1 cellular context compared by ENCODE assay signal in the genomic region with DNA sequence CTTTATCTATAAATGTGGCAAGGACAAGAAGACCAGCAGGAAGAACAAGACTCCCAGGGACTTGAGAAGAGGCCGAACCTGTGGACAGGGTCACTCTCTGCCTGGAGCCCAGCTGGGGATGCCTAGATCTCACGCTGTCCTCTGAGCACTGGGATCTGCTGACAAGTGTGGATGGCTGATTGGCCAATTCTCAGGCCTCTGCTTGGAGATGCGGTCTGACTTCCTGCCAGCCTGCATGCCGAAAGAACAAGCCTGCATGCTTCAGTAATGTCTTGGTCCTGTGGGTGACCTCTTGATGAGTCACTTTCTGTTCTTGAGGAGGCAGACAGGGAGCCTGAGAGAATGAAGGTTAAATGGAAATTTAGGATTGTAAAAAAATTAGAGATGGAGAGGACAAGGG.
TF ChIP-seq lines count a peak whose summit lies in the region.

No MANE protein-coding gene starts in this region.

TF ChIP-seq in SK-N-SH treated with all-trans-retinoic acid at 6 μM for 48 hours, 23 proteins besides CTCF, POLR2A, EP300 and RAD21 (continued from another document):
- TF ChIP-seq, protein P1, sequence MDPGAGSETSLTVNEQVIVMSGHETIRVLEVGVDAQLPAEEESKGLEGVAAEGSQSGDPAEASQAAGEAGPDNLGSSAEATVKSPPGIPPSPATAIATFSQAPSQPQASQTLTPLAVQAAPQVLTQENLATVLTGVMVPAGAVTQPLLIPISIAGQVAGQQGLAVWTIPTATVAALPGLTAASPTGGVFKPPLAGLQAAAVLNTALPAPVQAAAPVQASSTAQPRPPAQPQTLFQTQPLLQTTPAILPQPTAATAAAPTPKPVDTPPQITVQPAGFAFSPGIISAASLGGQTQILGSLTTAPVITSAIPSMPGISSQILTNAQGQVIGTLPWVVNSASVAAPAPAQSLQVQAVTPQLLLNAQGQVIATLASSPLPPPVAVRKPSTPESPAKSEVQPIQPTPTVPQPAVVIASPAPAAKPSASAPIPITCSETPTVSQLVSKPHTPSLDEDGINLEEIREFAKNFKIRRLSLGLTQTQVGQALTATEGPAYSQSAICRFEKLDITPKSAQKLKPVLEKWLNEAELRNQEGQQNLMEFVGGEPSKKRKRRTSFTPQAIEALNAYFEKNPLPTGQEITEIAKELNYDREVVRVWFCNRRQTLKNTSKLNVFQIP (CRISPR knock-in tag; IDR thresholded peaks at IDR 0.05; ENCODE audit: borderline replicate concordance, low read depth) = no peak
- TF ChIP-seq OSR1 (CRISPR knock-in tag; IDR thresholded peaks at IDR 0.05) (no peak), PPARA (CRISPR knock-in tag; IDR thresholded peaks at IDR 0.05; ENCODE audit: borderline replicate concordance) (no peak), ARNTL (CRISPR knock-in tag; IDR thresholded peaks at IDR 0.05; ENCODE audit: borderline replicate concordance, low read depth) (no peak), ZNF565 (CRISPR knock-in tag; conservative IDR thresholded peaks at IDR 0.05; ENCODE audit: low read depth) (no peak)
- TF ChIP-seq, protein P2, sequence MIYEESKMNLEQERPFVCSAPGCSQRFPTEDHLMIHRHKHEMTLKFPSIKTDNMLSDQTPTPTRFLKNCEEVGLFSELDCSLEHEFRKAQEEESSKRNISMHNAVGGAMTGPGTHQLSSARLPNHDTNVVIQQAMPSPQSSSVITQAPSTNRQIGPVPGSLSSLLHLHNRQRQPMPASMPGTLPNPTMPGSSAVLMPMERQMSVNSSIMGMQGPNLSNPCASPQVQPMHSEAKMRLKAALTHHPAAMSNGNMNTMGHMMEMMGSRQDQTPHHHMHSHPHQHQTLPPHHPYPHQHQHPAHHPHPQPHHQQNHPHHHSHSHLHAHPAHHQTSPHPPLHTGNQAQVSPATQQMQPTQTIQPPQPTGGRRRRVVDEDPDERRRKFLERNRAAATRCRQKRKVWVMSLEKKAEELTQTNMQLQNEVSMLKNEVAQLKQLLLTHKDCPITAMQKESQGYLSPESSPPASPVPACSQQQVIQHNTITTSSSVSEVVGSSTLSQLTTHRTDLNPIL (CRISPR knock-in tag; IDR thresholded peaks at IDR 0.05; ENCODE audit: low read depth) = no peak
TF ChIP-seq in SK-N-SH treated with all-trans-retinoic acid at 6 μM for 48 hours: peak in this region for 0.
